Comparison of ENCODE assay signal across 1 cellular context in the genomic region with DNA sequence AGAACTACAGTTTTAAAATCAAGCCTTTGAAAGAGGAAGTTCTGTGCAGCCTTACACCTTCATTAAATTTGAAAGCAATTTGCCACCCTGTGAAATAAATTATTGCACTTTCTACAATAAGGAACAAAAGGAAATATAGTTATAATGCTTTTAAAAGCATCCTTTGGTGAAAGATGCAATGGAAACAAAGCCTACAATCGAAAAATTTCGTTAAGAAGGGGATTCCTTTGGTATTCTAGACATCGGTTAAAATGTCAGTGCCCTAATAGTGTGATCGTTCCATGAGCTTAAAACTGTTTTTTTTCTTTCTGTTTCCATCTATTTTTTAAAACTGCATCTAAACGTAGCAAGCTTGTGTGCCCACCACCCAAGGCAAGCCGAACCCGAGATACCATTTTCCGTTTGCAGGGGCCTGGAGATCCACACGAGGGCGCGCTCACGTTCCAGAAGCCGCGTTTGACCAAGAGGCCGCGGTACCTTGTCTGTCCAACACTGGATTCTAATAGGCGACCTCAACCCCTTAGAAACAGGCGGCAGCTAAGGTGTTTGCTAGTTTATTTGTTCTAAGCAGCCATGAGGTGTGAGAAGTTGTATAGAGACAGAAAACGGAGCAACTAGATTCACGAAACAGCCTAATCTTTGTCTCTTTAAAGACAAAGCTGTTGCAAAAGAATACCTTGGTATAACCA.
TF ChIP-seq lines count a peak whose summit lies in the region.

No MANE protein-coding gene starts in this region.

TF ChIP-seq in K562, 482 proteins besides CTCF, POLR2A, EP300 and RAD21 (continues in another document):
- TF ChIP-seq KDM5B (IDR thresholded peaks at IDR 0.05; ENCODE audit: insufficient replicate concordance, low read depth, low read length): no peak
- TF ChIP-seq PCBP2 (IDR thresholded peaks at IDR 0.05; ENCODE audit: low read depth, low read length, poor library complexity, severe bottlenecking): no peak
- TF ChIP-seq CTBP1 (IDR thresholded peaks at IDR 0.05; ENCODE audit: borderline replicate concordance): no peak
- 0 out of 2 replicates have a peak, but pooled peaks have one; percentile 42 for TF ChIP-seq XRCC5 (IDR thresholded peaks at IDR 0.05; ENCODE audit: low read depth, low read length)
- TF ChIP-seq, protein P1, sequence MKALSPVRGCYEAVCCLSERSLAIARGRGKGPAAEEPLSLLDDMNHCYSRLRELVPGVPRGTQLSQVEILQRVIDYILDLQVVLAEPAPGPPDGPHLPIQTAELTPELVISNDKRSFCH (CRISPR knock-in tag; IDR thresholded peaks at IDR 0.05): no peak
- TF ChIP-seq, protein P1 (tag; IDR thresholded peaks at IDR 0.05): no peak
- TF ChIP-seq SAP30 (IDR thresholded peaks at IDR 0.05; ENCODE audit: borderline replicate concordance, insufficient read depth, low read depth, low read length, poor library complexity, severe bottlenecking): no peak
- no peak for TF ChIP-seq ZNF217 (CRISPR knock-in tag; IDR thresholded peaks at IDR 0.05)
- TF ChIP-seq HNRNPH1 (optimal IDR thresholded peaks at IDR 0.05; ENCODE audit: low read depth, low read length): no peak
- no peak for TF ChIP-seq SNRNP70 (optimal IDR thresholded peaks at IDR 0.05; ENCODE audit: low read depth, low read length)
- TF ChIP-seq, protein P2, sequence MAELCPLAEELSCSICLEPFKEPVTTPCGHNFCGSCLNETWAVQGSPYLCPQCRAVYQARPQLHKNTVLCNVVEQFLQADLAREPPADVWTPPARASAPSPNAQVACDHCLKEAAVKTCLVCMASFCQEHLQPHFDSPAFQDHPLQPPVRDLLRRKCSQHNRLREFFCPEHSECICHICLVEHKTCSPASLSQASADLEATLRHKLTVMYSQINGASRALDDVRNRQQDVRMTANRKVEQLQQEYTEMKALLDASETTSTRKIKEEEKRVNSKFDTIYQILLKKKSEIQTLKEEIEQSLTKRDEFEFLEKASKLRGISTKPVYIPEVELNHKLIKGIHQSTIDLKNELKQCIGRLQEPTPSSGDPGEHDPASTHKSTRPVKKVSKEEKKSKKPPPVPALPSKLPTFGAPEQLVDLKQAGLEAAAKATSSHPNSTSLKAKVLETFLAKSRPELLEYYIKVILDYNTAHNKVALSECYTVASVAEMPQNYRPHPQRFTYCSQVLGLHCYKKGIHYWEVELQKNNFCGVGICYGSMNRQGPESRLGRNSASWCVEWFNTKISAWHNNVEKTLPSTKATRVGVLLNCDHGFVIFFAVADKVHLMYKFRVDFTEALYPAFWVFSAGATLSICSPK (IDR thresholded peaks at IDR 0.05; ENCODE audit: borderline replicate concordance): no peak
- TF ChIP-seq ZNF583 (CRISPR knock-in tag; IDR thresholded peaks at IDR 0.05): no peak
- TF ChIP-seq, protein P3, sequence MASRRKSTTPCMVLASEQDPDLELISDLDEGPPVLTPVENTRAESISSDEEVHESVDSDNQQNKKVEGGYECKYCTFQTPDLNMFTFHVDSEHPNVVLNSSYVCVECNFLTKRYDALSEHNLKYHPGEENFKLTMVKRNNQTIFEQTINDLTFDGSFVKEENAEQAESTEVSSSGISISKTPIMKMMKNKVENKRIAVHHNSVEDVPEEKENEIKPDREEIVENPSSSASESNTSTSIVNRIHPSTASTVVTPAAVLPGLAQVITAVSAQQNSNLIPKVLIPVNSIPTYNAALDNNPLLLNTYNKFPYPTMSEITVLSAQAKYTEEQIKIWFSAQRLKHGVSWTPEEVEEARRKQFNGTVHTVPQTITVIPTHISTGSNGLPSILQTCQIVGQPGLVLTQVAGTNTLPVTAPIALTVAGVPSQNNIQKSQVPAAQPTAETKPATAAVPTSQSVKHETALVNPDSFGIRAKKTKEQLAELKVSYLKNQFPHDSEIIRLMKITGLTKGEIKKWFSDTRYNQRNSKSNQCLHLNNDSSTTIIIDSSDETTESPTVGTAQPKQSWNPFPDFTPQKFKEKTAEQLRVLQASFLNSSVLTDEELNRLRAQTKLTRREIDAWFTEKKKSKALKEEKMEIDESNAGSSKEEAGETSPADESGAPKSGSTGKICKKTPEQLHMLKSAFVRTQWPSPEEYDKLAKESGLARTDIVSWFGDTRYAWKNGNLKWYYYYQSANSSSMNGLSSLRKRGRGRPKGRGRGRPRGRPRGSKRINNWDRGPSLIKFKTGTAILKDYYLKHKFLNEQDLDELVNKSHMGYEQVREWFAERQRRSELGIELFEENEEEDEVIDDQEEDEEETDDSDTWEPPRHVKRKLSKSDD (conservative IDR thresholded peaks at IDR 0.05; ENCODE audit: low read length): no peak
- peak; percentile 30; the same call in 1 of the 2 replicates for TF ChIP-seq CXXC5 (CRISPR knock-in tag; IDR thresholded peaks at IDR 0.05)
- TF ChIP-seq BMI1 (IDR thresholded peaks at IDR 0.05; ENCODE audit: low read length): peak; percentile 38; the same call in 1 of the 2 replicates
- no peak for TF ChIP-seq ELF1 (tag; IDR thresholded peaks at IDR 0.05)
- no peak for TF ChIP-seq HDAC3 (IDR thresholded peaks at IDR 0.05; ENCODE audit: borderline replicate concordance, partially characterized antibody)
- no peak for TF ChIP-seq ZNF551 (CRISPR knock-in tag; IDR thresholded peaks at IDR 0.05)
- no peak for TF ChIP-seq ZNF282 (CRISPR knock-in tag; IDR thresholded peaks at IDR 0.05)
- no peak for TF ChIP-seq NFXL1 (CRISPR knock-in tag; IDR thresholded peaks at IDR 0.05)
- no peak for TF ChIP-seq GTF2E2 (tag; IDR thresholded peaks at IDR 0.05)
- peak; percentile 67 for TF ChIP-seq SMC3 (conservative IDR thresholded peaks at IDR 0.05; ENCODE audit: insufficient read depth, low read depth, low read length)
- TF ChIP-seq TEAD4 (IDR thresholded peaks at IDR 0.05; ENCODE audit: low read length): 0 out of 2 replicates have a peak, but pooled peaks have one; percentile 11
- TF ChIP-seq TEAD4 (CRISPR knock-in tag; IDR thresholded peaks at IDR 0.05; ENCODE audit: borderline replicate concordance): no peak
- no peak for TF ChIP-seq KDM2B (CRISPR knock-in tag; IDR thresholded peaks at IDR 0.05)
- no peak; the same call in 1 of the 2 replicates for TF ChIP-seq EZH2 (IDR thresholded peaks at IDR 0.05; ENCODE audit: borderline replicate concordance, low read depth, low read length)
- TF ChIP-seq, protein P4, sequence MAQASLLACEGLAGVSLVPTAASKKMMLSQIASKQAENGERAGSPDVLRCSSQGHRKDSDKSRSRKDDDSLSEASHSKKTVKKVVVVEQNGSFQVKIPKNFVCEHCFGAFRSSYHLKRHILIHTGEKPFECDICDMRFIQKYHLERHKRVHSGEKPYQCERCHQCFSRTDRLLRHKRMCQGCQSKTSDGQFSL (CRISPR knock-in tag; IDR thresholded peaks at IDR 0.05): no peak
- TF ChIP-seq, protein P4 (tag; IDR thresholded peaks at IDR 0.05): no peak
- TF ChIP-seq YY1 (IDR thresholded peaks at IDR 0.05; ENCODE audit: borderline replicate concordance in 1 of 3, control insufficient read depth in 1 of 3, extremely low read depth in 1 of 3, insufficient read depth in 3 of 3, insufficient read length in 1 of 3, insufficient replicate concordance in 2 of 3, low read depth in 1 of 3, low read length in 2 of 3): peak in 1 of 3 experiments; percentile 10
- TF ChIP-seq JUNB (CRISPR knock-in tag; conservative IDR thresholded peaks at IDR 0.05): no peak
- TF ChIP-seq, protein P5, sequence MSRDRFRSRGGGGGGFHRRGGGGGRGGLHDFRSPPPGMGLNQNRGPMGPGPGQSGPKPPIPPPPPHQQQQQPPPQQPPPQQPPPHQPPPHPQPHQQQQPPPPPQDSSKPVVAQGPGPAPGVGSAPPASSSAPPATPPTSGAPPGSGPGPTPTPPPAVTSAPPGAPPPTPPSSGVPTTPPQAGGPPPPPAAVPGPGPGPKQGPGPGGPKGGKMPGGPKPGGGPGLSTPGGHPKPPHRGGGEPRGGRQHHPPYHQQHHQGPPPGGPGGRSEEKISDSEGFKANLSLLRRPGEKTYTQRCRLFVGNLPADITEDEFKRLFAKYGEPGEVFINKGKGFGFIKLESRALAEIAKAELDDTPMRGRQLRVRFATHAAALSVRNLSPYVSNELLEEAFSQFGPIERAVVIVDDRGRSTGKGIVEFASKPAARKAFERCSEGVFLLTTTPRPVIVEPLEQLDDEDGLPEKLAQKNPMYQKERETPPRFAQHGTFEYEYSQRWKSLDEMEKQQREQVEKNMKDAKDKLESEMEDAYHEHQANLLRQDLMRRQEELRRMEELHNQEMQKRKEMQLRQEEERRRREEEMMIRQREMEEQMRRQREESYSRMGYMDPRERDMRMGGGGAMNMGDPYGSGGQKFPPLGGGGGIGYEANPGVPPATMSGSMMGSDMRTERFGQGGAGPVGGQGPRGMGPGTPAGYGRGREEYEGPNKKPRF (IDR thresholded peaks at IDR 0.05; ENCODE audit: low read depth, low read length): no peak
- no peak for TF ChIP-seq KAT8 (IDR thresholded peaks at IDR 0.05; ENCODE audit: low read depth)
- 0 out of 2 replicates have a peak, but pooled peaks have one; percentile 63 for TF ChIP-seq RNF2 (IDR thresholded peaks at IDR 0.05)
- TF ChIP-seq, protein P6, sequence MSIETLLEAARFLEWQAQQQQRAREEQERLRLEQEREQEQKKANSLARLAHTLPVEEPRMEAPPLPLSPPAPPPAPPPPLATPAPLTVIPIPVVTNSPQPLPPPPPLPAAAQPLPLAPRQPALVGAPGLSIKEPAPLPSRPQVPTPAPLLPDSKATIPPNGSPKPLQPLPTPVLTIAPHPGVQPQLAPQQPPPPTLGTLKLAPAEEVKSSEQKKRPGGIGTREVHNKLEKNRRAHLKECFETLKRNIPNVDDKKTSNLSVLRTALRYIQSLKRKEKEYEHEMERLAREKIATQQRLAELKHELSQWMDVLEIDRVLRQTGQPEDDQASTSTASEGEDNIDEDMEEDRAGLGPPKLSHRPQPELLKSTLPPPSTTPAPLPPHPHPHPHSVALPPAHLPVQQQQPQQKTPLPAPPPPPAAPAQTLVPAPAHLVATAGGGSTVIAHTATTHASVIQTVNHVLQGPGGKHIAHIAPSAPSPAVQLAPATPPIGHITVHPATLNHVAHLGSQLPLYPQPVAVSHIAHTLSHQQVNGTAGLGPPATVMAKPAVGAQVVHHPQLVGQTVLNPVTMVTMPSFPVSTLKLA (conservative IDR thresholded peaks at IDR 0.05): no peak
- no peak for TF ChIP-seq ZNF586 (CRISPR knock-in tag; conservative IDR thresholded peaks at IDR 0.05)
- no peak for TF ChIP-seq FOXJ3 (CRISPR knock-in tag; IDR thresholded peaks at IDR 0.05)
- TF ChIP-seq, protein P7, sequence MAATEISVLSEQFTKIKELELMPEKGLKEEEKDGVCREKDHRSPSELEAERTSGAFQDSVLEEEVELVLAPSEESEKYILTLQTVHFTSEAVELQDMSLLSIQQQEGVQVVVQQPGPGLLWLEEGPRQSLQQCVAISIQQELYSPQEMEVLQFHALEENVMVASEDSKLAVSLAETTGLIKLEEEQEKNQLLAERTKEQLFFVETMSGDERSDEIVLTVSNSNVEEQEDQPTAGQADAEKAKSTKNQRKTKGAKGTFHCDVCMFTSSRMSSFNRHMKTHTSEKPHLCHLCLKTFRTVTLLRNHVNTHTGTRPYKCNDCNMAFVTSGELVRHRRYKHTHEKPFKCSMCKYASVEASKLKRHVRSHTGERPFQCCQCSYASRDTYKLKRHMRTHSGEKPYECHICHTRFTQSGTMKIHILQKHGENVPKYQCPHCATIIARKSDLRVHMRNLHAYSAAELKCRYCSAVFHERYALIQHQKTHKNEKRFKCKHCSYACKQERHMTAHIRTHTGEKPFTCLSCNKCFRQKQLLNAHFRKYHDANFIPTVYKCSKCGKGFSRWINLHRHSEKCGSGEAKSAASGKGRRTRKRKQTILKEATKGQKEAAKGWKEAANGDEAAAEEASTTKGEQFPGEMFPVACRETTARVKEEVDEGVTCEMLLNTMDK (IDR thresholded peaks at IDR 0.05; ENCODE audit: borderline replicate concordance, insufficient read depth, low read depth, low read length, poor library complexity, severe bottlenecking): peak; percentile 81
- TF ChIP-seq TEAD1 (CRISPR knock-in tag; IDR thresholded peaks at IDR 0.05): 0 out of 4 replicates have a peak, but pooled peaks of 1 of the 2 experiments have one; percentile 11
- no peak for TF ChIP-seq TAF1 (IDR thresholded peaks at IDR 0.05; ENCODE audit: control insufficient read depth, extremely low read depth, insufficient read depth, low read length, severe bottlenecking)
- TF ChIP-seq NR3C1 (CRISPR knock-in tag; IDR thresholded peaks at IDR 0.05): no peak
- TF ChIP-seq, protein P8, sequence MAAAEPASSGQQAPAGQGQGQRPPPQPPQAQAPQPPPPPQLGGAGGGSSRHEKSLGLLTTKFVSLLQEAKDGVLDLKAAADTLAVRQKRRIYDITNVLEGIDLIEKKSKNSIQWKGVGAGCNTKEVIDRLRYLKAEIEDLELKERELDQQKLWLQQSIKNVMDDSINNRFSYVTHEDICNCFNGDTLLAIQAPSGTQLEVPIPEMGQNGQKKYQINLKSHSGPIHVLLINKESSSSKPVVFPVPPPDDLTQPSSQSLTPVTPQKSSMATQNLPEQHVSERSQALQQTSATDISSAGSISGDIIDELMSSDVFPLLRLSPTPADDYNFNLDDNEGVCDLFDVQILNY (CRISPR knock-in tag; IDR thresholded peaks at IDR 0.05): no peak
- TF ChIP-seq ZNF384 (IDR thresholded peaks at IDR 0.05; ENCODE audit: low read depth, low read length): no peak
- TF ChIP-seq KHSRP (IDR thresholded peaks at IDR 0.05): no peak
- TF ChIP-seq, protein P9, sequence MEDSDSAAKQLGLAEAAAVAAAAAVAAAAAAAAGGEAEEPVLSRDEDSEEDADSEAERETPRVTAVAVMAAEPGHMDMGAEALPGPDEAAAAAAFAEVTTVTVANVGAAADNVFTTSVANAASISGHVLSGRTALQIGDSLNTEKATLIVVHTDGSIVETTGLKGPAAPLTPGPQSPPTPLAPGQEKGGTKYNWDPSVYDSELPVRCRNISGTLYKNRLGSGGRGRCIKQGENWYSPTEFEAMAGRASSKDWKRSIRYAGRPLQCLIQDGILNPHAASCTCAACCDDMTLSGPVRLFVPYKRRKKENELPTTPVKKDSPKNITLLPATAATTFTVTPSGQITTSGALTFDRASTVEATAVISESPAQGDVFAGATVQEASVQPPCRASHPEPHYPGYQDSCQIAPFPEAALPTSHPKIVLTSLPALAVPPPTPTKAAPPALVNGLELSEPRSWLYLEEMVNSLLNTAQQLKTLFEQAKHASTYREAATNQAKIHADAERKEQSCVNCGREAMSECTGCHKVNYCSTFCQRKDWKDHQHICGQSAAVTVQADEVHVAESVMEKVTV (CRISPR knock-in tag; IDR thresholded peaks at IDR 0.05): 0 out of 2 replicates have a peak, but pooled peaks have one; percentile 12
- no peak for TF ChIP-seq HNRNPL (IDR thresholded peaks at IDR 0.05; ENCODE audit: low read depth, low read length)
- no peak for TF ChIP-seq MAFK (IDR thresholded peaks at IDR 0.05; ENCODE audit: low read length)
- TF ChIP-seq CBX8 (IDR thresholded peaks at IDR 0.05; ENCODE audit: borderline replicate concordance, extremely low read depth, low read depth, low read length, poor library complexity, severe bottlenecking): peak; percentile 95
- no peak for TF ChIP-seq NFIC (IDR thresholded peaks at IDR 0.05)
